ENCODE assay signal across 1 cellular context in genomic region chr5:63070001-63070400, GRCh38.
TF ChIP-seq lines count a peak whose summit lies in the region.

No MANE protein-coding gene starts in this region.

TF ChIP-seq in WTC11, 78 proteins besides CTCF, POLR2A, EP300 and RAD21 (continued from another document):
- no peak for TF ChIP-seq FOXP4 (CRISPR knock-in tag; IDR thresholded peaks at IDR 0.05)
- no peak for TF ChIP-seq TP53 (CRISPR knock-in tag; IDR thresholded peaks at IDR 0.05)
- no peak for TF ChIP-seq ZNF671 (CRISPR knock-in tag; IDR thresholded peaks at IDR 0.05)
- TF ChIP-seq USF1 (CRISPR knock-in tag; IDR thresholded peaks at IDR 0.05) = no peak
- no peak for TF ChIP-seq E2F5 (CRISPR knock-in tag; IDR thresholded peaks at IDR 0.05)
- TF ChIP-seq CDX4 (CRISPR knock-in tag; IDR thresholded peaks at IDR 0.05; ENCODE audit: borderline replicate concordance) = no peak
- no peak for TF ChIP-seq OVOL2 (CRISPR knock-in tag; IDR thresholded peaks at IDR 0.05; ENCODE audit: borderline replicate concordance)
- no peak for TF ChIP-seq ZNF423 (CRISPR knock-in tag; IDR thresholded peaks at IDR 0.05)
- no peak for TF ChIP-seq ZNF317 (CRISPR knock-in tag; IDR thresholded peaks at IDR 0.05; ENCODE audit: borderline replicate concordance, low read depth)
